In genomic region chr16:1089822-1090619, GRCh38 we compare ENCODE assay signal across 16 cellular contexts. TPM values are rescaled to one million over a fixed set of nuclear protein-coding genes. Genes with fewer than 3 reads are reported as not detected.
DNase-seq lines count a peak whose midpoint lies in the region; ATAC-seq and TF ChIP-seq lines count a peak whose summit lies in the region.
"Had no signal": no experiment of that assay in that cellular context is flagged by ENCODE, and none has a peak within 500 bp of the region (broad histone marks: within the 10 kb centered on the region; RNA-seq: fewer than 3 reads in every experiment).

No MANE protein-coding gene starts in this region.

- peak; percentile 27 for TF ChIP-seq CTCF in colonic mucosa (IDR thresholded peaks at IDR 0.05)
- TF ChIP-seq CTCF in testis (IDR thresholded peaks at IDR 0.05): no peak
- TF ChIP-seq CTCF in MM.1S (IDR thresholded peaks at IDR 0.05; ENCODE audit: low read length): no peak
- no peak for TF ChIP-seq CTCF in glutamatergic neuron (IDR thresholded peaks at IDR 0.05; ENCODE audit: partially characterized antibody, unreplicated experiment)

- H3K27ac ChIP-seq in colonic mucosa (peak overlapping the region; percentile 79), testis (peak overlapping the region in 1 of 2 donors; percentile 19), MM.1S (ENCODE audit: low read length) (no peak overlapping the region)

- H3K4me2 ChIP-seq in MM.1S (ENCODE audit: low read depth, low read length): no peak overlapping the region

- H3K27me3 ChIP-seq in colonic mucosa (no peaks in the 10 kb centered on the region), testis (no peaks in the 10 kb centered on the region), MM.1S (replicated peaks; ENCODE audit: insufficient read depth, low read length) (peaks cover 49% of the 10 kb centered on the region)

- H3K4me1 ChIP-seq in colonic mucosa (peaks cover 10% of the 10 kb centered on the region), testis (peaks cover 20% of the 10 kb centered on the region), MM.1S (ENCODE audit: low read length) (no peaks in the 10 kb centered on the region)

- H3K4me3 ChIP-seq in colonic mucosa: peak overlapping the region; percentile 40
- no peak overlapping the region for H3K4me3 ChIP-seq in testis
- H3K4me3 ChIP-seq in MM.1S (ENCODE audit: low read length): no peak overlapping the region
- H3K4me3 ChIP-seq: GM12878 had no signal

- H3K9me3 ChIP-seq in colonic mucosa: no peaks in the 10 kb centered on the region
- H3K9me3 ChIP-seq in testis: no peaks in the 10 kb centered on the region
- H3K9me3 ChIP-seq in MM.1S (replicated peaks; ENCODE audit: insufficient read depth, low read length): no peaks in the 10 kb centered on the region

- H3K27me3 Mint-ChIP-seq in glutamatergic neuron (ENCODE audit: unreplicated experiment): peaks cover 10% of the 10 kb centered on the region

- H4K20me1 ChIP-seq in MM.1S (ENCODE audit: insufficient read depth, low read length): no peaks in the 10 kb centered on the region

- no peaks in the 10 kb centered on the region for H3K9me2 ChIP-seq in MM.1S (replicated peaks; ENCODE audit: insufficient read depth, low read length)

- peaks cover 8% of the 10 kb centered on the region for H3K36me3 Mint-ChIP-seq in glutamatergic neuron (ENCODE audit: unreplicated experiment)

- no peak for TF ChIP-seq POLR2A in testis (IDR thresholded peaks at IDR 0.05)

- H3K36me3 ChIP-seq in colonic mucosa (no peaks in the 10 kb centered on the region), testis (ENCODE audit: low read depth, missing control alignments) (no peaks in the 10 kb centered on the region), MM.1S (replicated peaks; ENCODE audit: insufficient read depth, low read length) (no peaks in the 10 kb centered on the region)

- peaks cover 8% of the 10 kb centered on the region for H3K9me3 Mint-ChIP-seq in glutamatergic neuron (ENCODE audit: unreplicated experiment)

- H3K27ac Mint-ChIP-seq in glutamatergic neuron (ENCODE audit: unreplicated experiment): no peak overlapping the region
- H3K27ac Mint-ChIP-seq: activated B cell treated with CpG ODN at 0.5 μM for 24 hours; brain; naive thymus-derived CD8-positive, alpha-beta T cell had no signal

- H3K4me3 Mint-ChIP-seq in glutamatergic neuron (ENCODE audit: unreplicated experiment): no peak overlapping the region
- H3K4me3 Mint-ChIP-seq: activated B cell treated with CpG ODN at 0.5 μM for 24 hours, brain had no signal

- ATAC-seq in left lobe of liver (peak; percentile 88), HG03565 (IDR thresholded peaks at IDR 0.05; ENCODE audit: unreplicated experiment) (no peak)
- ATAC-seq: GM12878 had no signal

- H3K79me2 ChIP-seq in MM.1S (ENCODE audit: low read length): no peaks in the 10 kb centered on the region

- H3K9ac ChIP-seq in colonic mucosa (ENCODE audit: low read depth in 2 of 2, low read length in 2 of 2) (peak overlapping the region; percentile 61 to 77), MM.1S (ENCODE audit: low read length) (no peak overlapping the region)

- peaks cover 6% of the 10 kb centered on the region for H3K4me1 Mint-ChIP-seq in glutamatergic neuron (ENCODE audit: low read depth, unreplicated experiment)
- H3K4me1 Mint-ChIP-seq: activated B cell treated with CpG ODN at 0.5 μM for 24 hours; naive thymus-derived CD8-positive, alpha-beta T cell had no signal

- 40 to 49% methylated on average over 22 to 35 of the region's 38 CpGs for WGBS in testis, 2 donors

- intact Hi-C loops in colonic mucosa (cut with DNase I) (no loop called here), testis (cut with DNase I; ENCODE audit: low total_unique reads) (no loop called here)

- DNase-seq in HuH-7 (ENCODE audit: low spot score): peak; percentile 84
- DNase-seq in colonic mucosa: peak; percentile 95
- no peak for DNase-seq in left lobe of liver (ENCODE audit: low spot score)
- DNase-seq in testis: peak; percentile 69
- DNase-seq in MM.1S: no peak
- DNase-seq in NCI-H2081 treated with DMSO at 0.1 percent for 48 hours (lab: John Stamatoyannopoulos, UW): no peak
- DNase-seq in glutamatergic neuron: no peak
- DNase-seq: activated B cell treated with CpG ODN at 0.5 μM for 24 hours; COR-L47; naive thymus-derived CD8-positive, alpha-beta T cell; NCI-H446; SHP77 treated with DMSO at 0.1 percent for 48 hours; stimulated activated CD4-positive, alpha-beta T cell treated with anti-CD3 and anti-CD28 coated beads, Interleukin-15, amount 100 ng/mL, for 24 hours had no signal

- H3F3A ChIP-seq in MM.1S (ENCODE audit: insufficient read depth, low read length): no peaks in the 10 kb centered on the region

- H2AFZ ChIP-seq in MM.1S (ENCODE audit: low read length): no peak overlapping the region

RNA-seq across cellular contexts. Expression of gene C1QTNF8, which starts 6.0 kb away (rescaled TPM):
- total RNA-seq in colonic mucosa (not detected), left lobe of liver (not detected), testis (1 to 10 TPM; 1.3 to 2.7 TPM), glutamatergic neuron (ENCODE audit: unreplicated experiment) (not detected)
- not detected for polyA plus RNA-seq in testis (ENCODE audit: insufficient read depth, low read depth, low replicate concordance)
- total RNA-seq: activated B cell treated with CpG ODN at 0.5 μM for 24 hours; GM12878; naive thymus-derived CD8-positive, alpha-beta T cell had no signal
- polyA plus RNA-seq: GM12878; naive thymus-derived CD8-positive, alpha-beta T cell had no signal

RNA-seq across cellular contexts. Expression of gene SSTR5, which starts 17.5 kb away (rescaled TPM):
- total RNA-seq in colonic mucosa (under 1 TPM; 0.24 to 0.37 TPM), left lobe of liver (not detected), testis (under 1 TPM in 1 of 2 donors, not detected in 1; 0.31 TPM), glutamatergic neuron (ENCODE audit: unreplicated experiment) (1.3 TPM)
- not detected for polyA plus RNA-seq in testis (ENCODE audit: insufficient read depth, low read depth, low replicate concordance)
- total RNA-seq: activated B cell treated with CpG ODN at 0.5 μM for 24 hours; GM12878; naive thymus-derived CD8-positive, alpha-beta T cell had no signal
- polyA plus RNA-seq: GM12878; naive thymus-derived CD8-positive, alpha-beta T cell had no signal

Comparison
In these comparisons a context has a peak if more than half of its experiments do, and no peak if none do; other contexts are left out.
1. DNase-seq: peak in HuH-7 (single experiment), colonic mucosa (single experiment) and testis (single experiment); none in left lobe of liver (single experiment), MM.1S (single experiment), NCI-H2081 treated with DMSO at 0.1 percent for 48 hours (single experiment) and glutamatergic neuron (single experiment).